Comparison of ENCODE assay signal across 1 cellular context in genomic region chr1:53317651-53318539, GRCh38.
TF ChIP-seq lines count a peak whose summit lies in the region.

No MANE protein-coding gene starts in this region.

TF ChIP-seq in H1, 55 proteins besides CTCF, POLR2A, EP300 and RAD21:
- TF ChIP-seq HDAC6 (IDR thresholded peaks at IDR 0.05; ENCODE audit: low read depth, low read length) = no peak
- TF ChIP-seq CEBPB (IDR thresholded peaks at IDR 0.05; ENCODE audit: low read depth, low read length) = no peak
- no peak for TF ChIP-seq CBX5 (IDR thresholded peaks at IDR 0.05; ENCODE audit: low read depth, low read length)
- TF ChIP-seq SIX5 (IDR thresholded peaks at IDR 0.05; ENCODE audit: low read depth, low read length) = no peak
- no peak for TF ChIP-seq RBBP5 (IDR thresholded peaks at IDR 0.05; ENCODE audit: borderline replicate concordance, low read depth, low read length)
- no peak for TF ChIP-seq PHF8 (conservative IDR thresholded peaks at IDR 0.05; ENCODE audit: low read depth, low read length)
